ENCODE assay signal across 8 cellular contexts in genomic region chr5:44808435-44809214, GRCh38. TPM values are rescaled to one million over a fixed set of nuclear protein-coding genes. Genes with fewer than 3 reads are reported as not detected.
DNase-seq lines count a peak whose midpoint lies in the region; ATAC-seq and TF ChIP-seq lines count a peak whose summit lies in the region.

Gene MRPS30, plus strand, starts transcription at chr5:44808947. Its CDS starts 16 bp downstream, at chr5:44808963.

- peak within 1 kb of the TSS; percentile 47 for H3K27ac ChIP-seq in RWPE2 (ENCODE audit: poor library complexity, severe bottlenecking)

- TF ChIP-seq CTCF in LNCaP clone FGC (IDR thresholded peaks at IDR 0.05; ENCODE audit: control insufficient read depth, extremely low read depth, insufficient read depth) (peak; percentile 73), RWPE2 (IDR thresholded peaks at IDR 0.05; ENCODE audit: poor library complexity, severe bottlenecking) (peak; percentile 90)

- H3K36me3 Mint-ChIP-seq in natural killer cell treated with Interleukin-12 subunit alpha and Interleukin-12 subunit beta and Interleukin-15 and Interleukin-18, amount 100 ng/mL, for 72 hours, result peaks cover 7% of the 10 kb centered on the region
- peaks cover 38% of the 10 kb centered on the region for H3K36me3 Mint-ChIP-seq in stimulated activated naive CD8-positive, alpha-beta T cell treated with anti-CD3 and anti-CD28 coated beads, Interleukin-15, Interleukin-2, amounts not matched to agents 100 ng/mL and 50 ng/mL, for 24 hours (ENCODE audit: low read depth)

- H3K27ac Mint-ChIP-seq in natural killer cell treated with Interleukin-12 subunit alpha and Interleukin-12 subunit beta and Interleukin-15 and Interleukin-18, amount 100 ng/mL, for 72 hours, result peak within 1 kb of the TSS; percentile 94 to 95
- H3K27ac Mint-ChIP-seq in stimulated activated naive CD8-positive, alpha-beta T cell treated with anti-CD3 and anti-CD28 coated beads, Interleukin-15, Interleukin-2, amounts not matched to agents 100 ng/mL and 50 ng/mL, for 24 hours, result peak within 1 kb of the TSS; percentile 98

- peaks cover 41% of the 10 kb centered on the region for H3K36me3 ChIP-seq in RWPE2 (ENCODE audit: low read depth)

- H3K4me3 Mint-ChIP-seq in natural killer cell treated with Interleukin-12 subunit alpha and Interleukin-12 subunit beta and Interleukin-15 and Interleukin-18, amount 100 ng/mL, for 72 hours, result peak within 1 kb of the TSS; percentile 98
- peak within 1 kb of the TSS; percentile 98 for H3K4me3 Mint-ChIP-seq in stimulated activated naive CD8-positive, alpha-beta T cell treated with anti-CD3 and anti-CD28 coated beads, Interleukin-15, Interleukin-2, amounts not matched to agents 100 ng/mL and 50 ng/mL, for 24 hours

- peaks cover 32% of the 10 kb centered on the region for H3K4me1 ChIP-seq in RWPE2 (ENCODE audit: insufficient read depth, poor library complexity, severe bottlenecking)

- no peaks in the 10 kb centered on the region for H3K9me3 Mint-ChIP-seq in natural killer cell treated with Interleukin-12 subunit alpha and Interleukin-12 subunit beta and Interleukin-15 and Interleukin-18, amount 100 ng/mL, for 72 hours
- H3K9me3 Mint-ChIP-seq in stimulated activated naive CD8-positive, alpha-beta T cell treated with anti-CD3 and anti-CD28 coated beads, Interleukin-15, Interleukin-2, amounts not matched to agents 100 ng/mL and 50 ng/mL, for 24 hours, result no peaks in the 10 kb centered on the region

- H3K4me1 Mint-ChIP-seq in natural killer cell treated with Interleukin-12 subunit alpha and Interleukin-12 subunit beta and Interleukin-15 and Interleukin-18, amount 100 ng/mL, for 72 hours (ENCODE audit: low read depth in 2 of 2), result peaks cover 15 to 20% of the 10 kb centered on the region in 2 donors
- H3K4me1 Mint-ChIP-seq in stimulated activated naive CD8-positive, alpha-beta T cell treated with anti-CD3 and anti-CD28 coated beads, Interleukin-15, Interleukin-2, amounts not matched to agents 100 ng/mL and 50 ng/mL, for 24 hours (ENCODE audit: low read depth), result peaks cover 25% of the 10 kb centered on the region

- ATAC-seq in RWPE2 (ENCODE audit: low read depth), result peak; percentile 87
- ATAC-seq in natural killer cell treated with Interleukin-12 subunit alpha and Interleukin-12 subunit beta and Interleukin-15 and Interleukin-18, amount 100 ng/mL, for 72 hours, result peak; percentile 97 to 99

- H3K4me3 ChIP-seq in LNCaP clone FGC (ENCODE audit: low read depth, low read length) (peak within 1 kb of the TSS; percentile 93), RWPE2 (ENCODE audit: severe bottlenecking) (peak within 1 kb of the TSS; percentile 85)

- peaks cover 0 to 10% of the 10 kb centered on the region in 2 donors for H3K27me3 Mint-ChIP-seq in natural killer cell treated with Interleukin-12 subunit alpha and Interleukin-12 subunit beta and Interleukin-15 and Interleukin-18, amount 100 ng/mL, for 72 hours
- H3K27me3 Mint-ChIP-seq in stimulated activated naive CD8-positive, alpha-beta T cell treated with anti-CD3 and anti-CD28 coated beads, Interleukin-15, Interleukin-2, amounts not matched to agents 100 ng/mL and 50 ng/mL, for 24 hours, result no peaks in the 10 kb centered on the region

- no peaks in the 10 kb centered on the region for H3K27me3 ChIP-seq in RWPE2 (ENCODE audit: insufficient read depth, poor library complexity, severe bottlenecking)

- H3K9me3 ChIP-seq in RWPE2 (ENCODE audit: severe bottlenecking), result no peaks in the 10 kb centered on the region

- DNase-seq in EL (peak; percentile 99), GOT3 (lab: John Stamatoyannopoulos, UW) (peak; percentile 75), LNCaP clone FGC (ENCODE audit: low read depth) (peak; percentile 100), RWPE2 (ENCODE audit: low spot score) (peak; percentile 97), fibroblast of peridontal ligament (ENCODE audit: extremely low read depth) (peak; percentile 99)
- DNase-seq in activated T-helper 9 cell treated with anti-CD3 and anti-CD28 coated beads, Interleukin-2, amount 50 U/mL, for 16 hours (ENCODE audit: low read depth), result peak; percentile 77
- DNase-seq in natural killer cell treated with Interleukin-12 subunit alpha and Interleukin-12 subunit beta and Interleukin-15 and Interleukin-18, amount 100 ng/mL, for 72 hours (ENCODE audit: low spot score), result peak; percentile 94

RNA-seq across cellular contexts. Expression of gene MRPS30, which starts in this region (rescaled TPM):
- total RNA-seq in natural killer cell treated with Interleukin-12 subunit alpha and Interleukin-12 subunit beta and Interleukin-15 and Interleukin-18, amount 100 ng/mL, for 72 hours, result 10 to 100 TPM; 41.6 to 43.7 TPM

Comparison
In these comparisons a context has a peak if more than half of its experiments do, and no peak if none do; other contexts are left out.
1. Peak in every context shown above with its lines: DNase-seq, ATAC-seq, H3K4me3 ChIP-seq and H3K27ac ChIP-seq.